Comparison of ENCODE assay signal across 1 cellular context in genomic region chr10:43204943-43205671, GRCh38.
TF ChIP-seq lines count a peak whose summit lies in the region.

No MANE protein-coding gene starts in this region.

TF ChIP-seq in K562, 482 proteins besides CTCF, POLR2A, EP300 and RAD21 (continued from another document):
- TF ChIP-seq GTF3C2 (IDR thresholded peaks at IDR 0.05; ENCODE audit: borderline replicate concordance, extremely low read depth, insufficient read length) (no peak), TFAP4 (CRISPR knock-in tag; IDR thresholded peaks at IDR 0.05; ENCODE audit: borderline replicate concordance) (peak; percentile 43; the same call in 1 of the 2 replicates), ESRRA (IDR thresholded peaks at IDR 0.05; ENCODE audit: borderline replicate concordance, low read depth) (peak; percentile 41; the same call in 1 of the 2 replicates), MAX (CRISPR knock-in tag; IDR thresholded peaks at IDR 0.05) (no peak), SMARCA5 (IDR thresholded peaks at IDR 0.05) (peak; percentile 44; the same call in 1 of the 2 replicates), XRCC5 (IDR thresholded peaks at IDR 0.05; ENCODE audit: low read depth, low read length) (peak; percentile 61; the same call in 1 of the 2 replicates), SMC3 (conservative IDR thresholded peaks at IDR 0.05; ENCODE audit: insufficient read depth, low read depth, low read length) (peak; percentile 41), STAT5B (CRISPR knock-in tag; IDR thresholded peaks at IDR 0.05) (no peak), SP2 (IDR thresholded peaks at IDR 0.05; ENCODE audit: extremely low read depth, low read depth, low read length, poor library complexity, severe bottlenecking) (no peak), RB1 (IDR thresholded peaks at IDR 0.05; ENCODE audit: low read depth) (peak; percentile 87), ZBTB49 (CRISPR knock-in tag; IDR thresholded peaks at IDR 0.05; ENCODE audit: borderline replicate concordance) (no peak), SAP30 (IDR thresholded peaks at IDR 0.05; ENCODE audit: borderline replicate concordance, insufficient read depth, low read depth, low read length, poor library complexity, severe bottlenecking) (no peak), SP1 (CRISPR knock-in tag; IDR thresholded peaks at IDR 0.05) (peak; percentile 31; the same call in 1 of the 2 replicates), KLF16 (IDR thresholded peaks at IDR 0.05) (0 out of 2 replicates have a peak, but pooled peaks have one; percentile 52), MAZ (CRISPR knock-in tag; conservative IDR thresholded peaks at IDR 0.05 in 1 of 2, IDR thresholded peaks at IDR 0.05 in 1 of 2) (peak in 1 of 2 experiments; percentile 48; a peak in 1 of 4 replicates), BCOR (IDR thresholded peaks at IDR 0.05) (0 out of 2 replicates have a peak, but pooled peaks have one; percentile 13)
